13 cellular contexts compared by ENCODE assay signal in genomic region chr6:24313477-24314141, GRCh38. TPM values are rescaled to one million over a fixed set of nuclear protein-coding genes. Genes with fewer than 3 reads are reported as not detected.
DNase-seq lines count a peak whose midpoint lies in the region; ATAC-seq and TF ChIP-seq lines count a peak whose summit lies in the region.
"Had no signal": no experiment of that assay in that cellular context is flagged by ENCODE, and none has a peak within 500 bp of the region (broad histone marks: within the 10 kb centered on the region; RNA-seq: fewer than 3 reads in every experiment).

No MANE protein-coding gene starts in this region.

- H3K27me3 Mint-ChIP-seq in H9 (ENCODE audit: low read depth): peaks cover 6% of the 10 kb centered on the region

- peak overlapping the region in 1 of 2 experiments; percentile 23; a peak in 2 of 5 replicates for H3K4me3 Mint-ChIP-seq in H9
- H3K4me3 Mint-ChIP-seq: T-helper 1 cell treated with Interleukin-12 subunit alpha and Interleukin-12 subunit beta and Interleukin-4 antibody, amounts not matched to agents 30 μg/mL and 1 μg/mL, for 36 hours had no signal

- peak overlapping the region; percentile 88 to 94 (median 92) for H3K27ac Mint-ChIP-seq in H9
- H3K27ac Mint-ChIP-seq: T-helper 1 cell treated with Interleukin-12 subunit alpha and Interleukin-12 subunit beta and Interleukin-4 antibody, amounts not matched to agents 30 μg/mL and 1 μg/mL, for 36 hours had no signal

- no peaks in the 10 kb centered on the region for H3K79me2 ChIP-seq in H9 (ENCODE audit: insufficient read depth, low read length)

- no peaks in the 10 kb centered on the region for H3K79me1 ChIP-seq in H9 (ENCODE audit: insufficient read depth, low read depth, low read length, poor library complexity, severe bottlenecking)

- H3K4me2 ChIP-seq in H9 (ENCODE audit: insufficient read depth, insufficient read length, low read length): peak overlapping the region; percentile 10
- H3K4me2 ChIP-seq: KMS-11 had no signal

- no peak for TF ChIP-seq CTCF in H9 (conservative IDR thresholded peaks at IDR 0.05)
- no peak for TF ChIP-seq CTCF in retinal pigment epithelial cell (conservative IDR thresholded peaks at IDR 0.05; ENCODE audit: low read depth, low read length)

- DNase-seq in H9 (peak; percentile 64), T1000 (lab: John Stamatoyannopoulos, UW) (peak; percentile 18), iPS DF 19.7 (ENCODE audit: low read depth, low spot score) (peak; percentile 35), retinal pigment epithelial cell (ENCODE audit: low read depth) (peak; percentile 79), DMS153 (lab: John Stamatoyannopoulos, UW) (no peak), NCI-H526 treated with DMSO at 0.1 percent for 48 hours (lab: John Stamatoyannopoulos, UW) (no peak)
- DNase-seq in activated CD8-positive, alpha-beta memory T cell treated with anti-CD3 and anti-CD28 coated beads for 24 hours: no peak
- DNase-seq: NCI-H524 treated with DMSO at 0.1 percent for 48 hours had no signal

- no peak overlapping the region for H3K4me3 ChIP-seq in retinal pigment epithelial cell (ENCODE audit: low read length)
- H3K4me3 ChIP-seq: ascending aorta, upper lobe of left lung had no signal

- WGBS in H9 (ENCODE audit: extremely low coverage, insufficient read length, low lambda C conversion rate): no CpG with 5 or more reads among the region's 6 CpGs

- no peak for ATAC-seq in GM21717 (IDR thresholded peaks at IDR 0.05; ENCODE audit: unreplicated experiment)

- H3T11ph ChIP-seq in H9 (ENCODE audit: low read length): no peak overlapping the region

- no peak overlapping the region for H2BK15ac ChIP-seq in H9 (ENCODE audit: low read depth, low read length)

- H2BK12ac ChIP-seq in H9 (ENCODE audit: insufficient read length, low read depth, low read length): peak overlapping the region; percentile 71

- no peak overlapping the region for H2BK5ac ChIP-seq in H9 (ENCODE audit: insufficient read length, low read length)

- no peak overlapping the region for H3K23ac ChIP-seq in H9 (ENCODE audit: insufficient read length, low read depth, low read length)

- H3K27ac ChIP-seq in H9 (ENCODE audit: insufficient read length, low read depth, low read length): peak overlapping the region; percentile 45
- H3K27ac ChIP-seq: ascending aorta, KMS-11, upper lobe of left lung had no signal

- H4K8ac ChIP-seq in H9 (replicated peaks; ENCODE audit: insufficient read length, low read depth, low read length): no peak overlapping the region

- no peaks in the 10 kb centered on the region for H3K27me3 ChIP-seq in H9 (ENCODE audit: insufficient read depth, low read length)
- H3K27me3 ChIP-seq: ascending aorta, upper lobe of left lung had no signal

- no peak overlapping the region for H3K4ac ChIP-seq in H9 (ENCODE audit: low read depth, low read length)

- H3K14ac ChIP-seq in H9 (ENCODE audit: insufficient read depth, low read length): no peak overlapping the region

- H3K9me3 Mint-ChIP-seq in H9: peaks cover 18% of the 10 kb centered on the region in 2 experiments

- no peaks in the 10 kb centered on the region for H4K20me1 ChIP-seq in H9 (ENCODE audit: control insufficient read depth, insufficient read depth, insufficient read length)

- H3K4me1 ChIP-seq in H9 (ENCODE audit: insufficient read depth, low read length): no peaks in the 10 kb centered on the region
- H3K4me1 ChIP-seq: ascending aorta, upper lobe of left lung had no signal

- no peak overlapping the region for H2AK5ac ChIP-seq in H9 (ENCODE audit: insufficient read length, low read length)

- H2BK20ac ChIP-seq in H9 (ENCODE audit: low read depth, low read length, poor library complexity, severe bottlenecking): no peak overlapping the region

- peaks cover 14% of the 10 kb centered on the region for H3K9me3 ChIP-seq in H9 (ENCODE audit: control insufficient read depth, low read depth, low read length)
- H3K9me3 ChIP-seq: ascending aorta had no signal

- no peak overlapping the region for H4K91ac ChIP-seq in H9 (ENCODE audit: insufficient read length, low read depth, low read length)

- H3K9ac ChIP-seq in H9 (ENCODE audit: extremely low read depth, insufficient read length, low read length): no peak overlapping the region
- H3K9ac ChIP-seq: KMS-11 had no signal

- no peak overlapping the region for H3K18ac ChIP-seq in H9 (ENCODE audit: insufficient read length, low read depth, low read length)

- H3K4me1 Mint-ChIP-seq in H9: peaks cover 12 to 15% of the 10 kb centered on the region in 2 experiments

- no peak overlapping the region for H2AFZ ChIP-seq in H9 (ENCODE audit: low read length)

- no peak overlapping the region for H2BK120ac ChIP-seq in H9 (ENCODE audit: low read depth, low read length, poor library complexity, severe bottlenecking)

- H4K5ac ChIP-seq in H9 (ENCODE audit: insufficient read length, low read depth, low read length): no peak overlapping the region

- no peak overlapping the region for H3K56ac ChIP-seq in H9 (ENCODE audit: insufficient read length, low read depth, low read length)

- H3K23me2 ChIP-seq in H9 (ENCODE audit: insufficient read length, low read depth, low read length, poor library complexity, severe bottlenecking): no peaks in the 10 kb centered on the region

- peaks cover 6 to 26% (median 20%) of the 10 kb centered on the region in 3 experiments for H3K36me3 Mint-ChIP-seq in H9 (ENCODE audit: insufficient read depth in 1 of 3, low read depth in 3 of 3)

RNA-seq across cellular contexts. Expression of gene DCDC2, which starts 44.2 kb away (rescaled TPM):
- total RNA-seq in H9 (2021): 0.57 and 0.59 TPM in 2 replicates
- total RNA-seq: ascending aorta had no signal

Comparison
In these comparisons a context has a peak if more than half of its experiments do, and no peak if none do; other contexts are left out.
1. DNase-seq: peak in H9 (single experiment), T1000 (single experiment), iPS DF 19.7 (single experiment) and retinal pigment epithelial cell (single experiment); none in activated CD8-positive, alpha-beta memory T cell treated with anti-CD3 and anti-CD28 coated beads for 24 hours (single experiment), DMS153 (single experiment) and NCI-H526 treated with DMSO at 0.1 percent for 48 hours (single experiment).